In genomic region chr4:15648600-15648999, GRCh38 we compare ENCODE assay signal across 16 cellular contexts. TPM values are rescaled to one million over a fixed set of nuclear protein-coding genes. Genes with fewer than 3 reads are reported as not detected.
A peak's percentile ranks its signal among the peaks of the same experiment; 100 is the strongest.
DNase-seq lines count a peak whose midpoint lies in the region; ATAC-seq and TF ChIP-seq lines count a peak whose summit lies in the region.
"Had no signal": no experiment of that assay in that cellular context is flagged by ENCODE, and none has a peak within 500 bp of the region (broad histone marks: within the 10 kb centered on the region; RNA-seq: fewer than 3 reads in every experiment).

No MANE protein-coding gene starts in this region.

- H3K9me3 ChIP-seq in DND-41 (ENCODE audit: insufficient read depth, low read length, severe bottlenecking): no peaks in the 10 kb centered on the region
- H3K9me3 ChIP-seq: upper lobe of left lung had no signal

- no peak overlapping the region for H3K27ac ChIP-seq in DND-41 (ENCODE audit: low read length)
- H3K27ac ChIP-seq: brain microvascular endothelial cell had no signal

- peak overlapping the region; percentile 6 for H3K27ac Mint-ChIP-seq in activated T-helper 2 cell treated with anti-CD3 and anti-CD28 coated beads, Interferon-gamma antibody, Interleukin-2, Interleukin-4, amounts not matched to agents 10 μg/mL and 5 μg/mL and 100 μg/mL, durations not matched to agents 14 hours and 24 hours and 36 hours
- no peak overlapping the region for H3K27ac Mint-ChIP-seq in activated naive CD4-positive, alpha-beta T cell treated with anti-CD3 and anti-CD28 coated beads, Interleukin-2, amount 50 U/mL, for 72 hours

- H3K9ac ChIP-seq in DND-41 (ENCODE audit: low read depth, low read length): no peak overlapping the region

- H3K79me2 ChIP-seq in DND-41 (ENCODE audit: insufficient read depth, low read length): peaks cover 99% of the 10 kb centered on the region

- DNase-seq in DND-41 (no peak), posterior vena cava (ENCODE audit: low spot score) (no peak), cerebellum (ENCODE audit: low spot score) (no peak)
- no peak for DNase-seq in activated T-helper 2 cell treated with anti-CD3 and anti-CD28 coated beads, Interferon-gamma antibody, Interleukin-2, Interleukin-4, amounts not matched to agents 10 μg/mL and 5 μg/mL and 100 μg/mL, durations not matched to agents 14 hours and 24 hours and 36 hours (ENCODE audit: low spot score)
- no peak for DNase-seq in activated naive CD4-positive, alpha-beta T cell treated with anti-CD3 and anti-CD28 coated beads, Interleukin-2, amount 50 U/mL, for 72 hours (ENCODE audit: low spot score in 2 of 2)
- no peak for DNase-seq in activated naive CD4-positive, alpha-beta T cell (lab: John Stamatoyannopoulos, UW)
- DNase-seq: activated CD4-positive, alpha-beta T cell treated with anti-CD3 and anti-CD28 coated beads for 1 hour; brain microvascular endothelial cell; effector memory CD8-positive, alpha-beta T cell; foreskin melanocyte; midbrain; NCI-H1105; NCI-H510A; upper lobe of left lung had no signal

- H3K4me1 ChIP-seq in DND-41 (ENCODE audit: insufficient read depth, low read length): peaks cover 49% of the 10 kb centered on the region

- H3K4me3 Mint-ChIP-seq in activated T-helper 2 cell treated with anti-CD3 and anti-CD28 coated beads, Interferon-gamma antibody, Interleukin-2, Interleukin-4, amounts not matched to agents 10 μg/mL and 5 μg/mL and 100 μg/mL, durations not matched to agents 14 hours and 24 hours and 36 hours (ENCODE audit: low read depth): no peak overlapping the region

- intact Hi-C loops in activated T-helper 2 cell treated with anti-CD3 and anti-CD28 coated beads, Interferon-gamma antibody, Interleukin-2, Interleukin-4, amounts not matched to agents 10 μg/mL and 5 μg/mL and 100 μg/mL, durations not matched to agents 14 hours and 24 hours and 36 hours (cut with micrococcal nuclease): no loop called here
- intact Hi-C loops in posterior vena cava (cut with DNase I): no loop called here

- H3K9me3 Mint-ChIP-seq in activated T-helper 2 cell treated with anti-CD3 and anti-CD28 coated beads, Interferon-gamma antibody, Interleukin-2, Interleukin-4, amounts not matched to agents 10 μg/mL and 5 μg/mL and 100 μg/mL, durations not matched to agents 14 hours and 24 hours and 36 hours: no peaks in the 10 kb centered on the region
- H3K9me3 Mint-ChIP-seq in activated naive CD4-positive, alpha-beta T cell treated with anti-CD3 and anti-CD28 coated beads, Interleukin-2, amount 50 U/mL, for 72 hours: no peaks in the 10 kb centered on the region
- H3K9me3 Mint-ChIP-seq: effector memory CD8-positive, alpha-beta T cell had no signal

- peaks cover 5% of the 10 kb centered on the region; the same call in 1 of the 2 replicates for H3K36me3 ChIP-seq in DND-41 (ENCODE audit: insufficient read depth, low read length)
- H3K36me3 ChIP-seq: brain microvascular endothelial cell, upper lobe of left lung had no signal

- no peaks in the 10 kb centered on the region for H3K27me3 ChIP-seq in DND-41 (ENCODE audit: insufficient read depth, low read length, poor library complexity)
- H3K27me3 ChIP-seq: brain microvascular endothelial cell, upper lobe of left lung had no signal

- ATAC-seq in DND-41 (ENCODE audit: insufficient read depth, low read depth) (no peak), GM19351 (IDR thresholded peaks at IDR 0.05; ENCODE audit: unreplicated experiment) (peak; percentile 63), HG02938 (IDR thresholded peaks at IDR 0.05; ENCODE audit: unreplicated experiment) (peak; percentile 54)
- ATAC-seq in activated naive CD4-positive, alpha-beta T cell treated with anti-CD3 and anti-CD28 coated beads, Interleukin-2, amount 50 U/mL, for 72 hours: no peak
- ATAC-seq: effector memory CD8-positive, alpha-beta T cell had no signal

- H3K27me3 Mint-ChIP-seq in activated T-helper 2 cell treated with anti-CD3 and anti-CD28 coated beads, Interferon-gamma antibody, Interleukin-2, Interleukin-4, amounts not matched to agents 10 μg/mL and 5 μg/mL and 100 μg/mL, durations not matched to agents 14 hours and 24 hours and 36 hours (ENCODE audit: low read depth): no peaks in the 10 kb centered on the region
- H3K27me3 Mint-ChIP-seq: effector memory CD8-positive, alpha-beta T cell had no signal

- peaks cover 56% of the 10 kb centered on the region for H4K20me1 ChIP-seq in DND-41 (ENCODE audit: insufficient read depth, low read length)

- TF ChIP-seq CTCF in DND-41 (IDR thresholded peaks at IDR 0.05; ENCODE audit: borderline replicate concordance, extremely low read depth, low read length, poor library complexity, severe bottlenecking): no peak

- H3K36me3 Mint-ChIP-seq in activated T-helper 2 cell treated with anti-CD3 and anti-CD28 coated beads, Interferon-gamma antibody, Interleukin-2, Interleukin-4, amounts not matched to agents 10 μg/mL and 5 μg/mL and 100 μg/mL, durations not matched to agents 14 hours and 24 hours and 36 hours (ENCODE audit: low read depth): peaks cover 7% of the 10 kb centered on the region
- H3K36me3 Mint-ChIP-seq in activated naive CD4-positive, alpha-beta T cell treated with anti-CD3 and anti-CD28 coated beads, Interleukin-2, amount 50 U/mL, for 72 hours: peaks cover 0 to 3% of the 10 kb centered on the region in 2 donors

- H2AFZ ChIP-seq in DND-41 (ENCODE audit: low read depth, low read length): no peak overlapping the region

- 0 out of 2 replicates have a peak overlapping the region, but pooled peaks have one; percentile 14 for H3K4me2 ChIP-seq in DND-41 (ENCODE audit: insufficient read depth, low read length)

- peaks cover 48% of the 10 kb centered on the region for H3K4me1 Mint-ChIP-seq in activated T-helper 2 cell treated with anti-CD3 and anti-CD28 coated beads, Interferon-gamma antibody, Interleukin-2, Interleukin-4, amounts not matched to agents 10 μg/mL and 5 μg/mL and 100 μg/mL, durations not matched to agents 14 hours and 24 hours and 36 hours (ENCODE audit: low read depth)

- no peak overlapping the region for H3K4me3 ChIP-seq in DND-41 (ENCODE audit: low read depth in 1 of 2, low read length in 2 of 2)
- H3K4me3 ChIP-seq: upper lobe of left lung had no signal

RNA-seq across cellular contexts. Expression of gene FBXL5, which starts 6.6 kb away (rescaled TPM):
- total RNA-seq in activated T-helper 2 cell treated with anti-CD3 and anti-CD28 coated beads, Interferon-gamma antibody, Interleukin-2, Interleukin-4, amounts not matched to agents 10 μg/mL and 5 μg/mL and 100 μg/mL, durations not matched to agents 14 hours and 24 hours and 36 hours: 28.9 and 30.3 TPM in 2 replicates
- total RNA-seq in posterior vena cava (100 to 1,000 TPM; 104 to 122 TPM), cerebellum (140 TPM)
- 10 to 100 TPM; 30.4 to 36.0 TPM for total RNA-seq in activated naive CD4-positive, alpha-beta T cell treated with anti-CD3 and anti-CD28 coated beads, Interleukin-2, amount 50 U/mL, for 72 hours

RNA-seq across cellular contexts. Expression of gene FAM200B, which starts 33.0 kb away (rescaled TPM):
- total RNA-seq in activated T-helper 2 cell treated with anti-CD3 and anti-CD28 coated beads, Interferon-gamma antibody, Interleukin-2, Interleukin-4, amounts not matched to agents 10 μg/mL and 5 μg/mL and 100 μg/mL, durations not matched to agents 14 hours and 24 hours and 36 hours: 5.6 and 6.8 TPM in 2 replicates
- total RNA-seq in posterior vena cava (10 to 100 TPM; 30.4 to 36.8 TPM), cerebellum (45.4 TPM)
- total RNA-seq in activated naive CD4-positive, alpha-beta T cell treated with anti-CD3 and anti-CD28 coated beads, Interleukin-2, amount 50 U/mL, for 72 hours: 10 to 100 TPM in 1 of 2 donors, 1 to 10 TPM in 1; 7.7 to 10.6 TPM

RNA-seq across cellular contexts. Expression of gene BST1, which starts 54.3 kb away (rescaled TPM):
- 0.50 and 1.8 TPM in 2 replicates for total RNA-seq in activated T-helper 2 cell treated with anti-CD3 and anti-CD28 coated beads, Interferon-gamma antibody, Interleukin-2, Interleukin-4, amounts not matched to agents 10 μg/mL and 5 μg/mL and 100 μg/mL, durations not matched to agents 14 hours and 24 hours and 36 hours
- total RNA-seq in posterior vena cava (10 to 100 TPM; 19.3 to 26.2 TPM), cerebellum (1.2 TPM)
- total RNA-seq in activated naive CD4-positive, alpha-beta T cell treated with anti-CD3 and anti-CD28 coated beads, Interleukin-2, amount 50 U/mL, for 72 hours: under 1 TPM; 0.39 to 0.82 TPM

Comparison
In these comparisons a context has a peak if more than half of its experiments do, and no peak if none do; other contexts are left out.
1. ATAC-seq: peak in GM19351 (single experiment) and HG02938 (single experiment); none in DND-41 (single experiment) and activated naive CD4-positive, alpha-beta T cell treated with anti-CD3 and anti-CD28 coated beads, Interleukin-2, amount 50 U/mL, for 72 hours (0 of 2).